Comparison of ENCODE assay signal across 19 cellular contexts in genomic region chr9:133835273-133835901, GRCh38.
DNase-seq lines count a peak whose midpoint lies in the region; ATAC-seq, FAIRE-seq and TF ChIP-seq lines count a peak whose summit lies in the region.
"Had no signal": no experiment of that assay in that cellular context is flagged by ENCODE, and none has a peak within 500 bp of the region (broad histone marks: within the 10 kb centered on the region; RNA-seq: fewer than 3 reads in every experiment).

No MANE protein-coding gene starts in this region.

- H3K79me2 ChIP-seq in H1 (ENCODE audit: control insufficient read depth in 1 of 2, insufficient read depth in 2 of 2, low read length in 2 of 2), result peaks cover 0 to 5% of the 10 kb centered on the region in 2 experiments; a peak in 1 of 4 replicates

- no peaks in the 10 kb centered on the region for H3K9me3 ChIP-seq in H1 (ENCODE audit: insufficient read depth in 2 of 2, low read depth in 1 of 2, low read length in 1 of 2)
- H3K9me3 ChIP-seq in neuronal stem cell (replicated peaks in 1 of 2; ENCODE audit: control insufficient read depth in 2 of 2, insufficient read depth in 1 of 2, low read depth in 1 of 2, low read length in 2 of 2), result no peaks in the 10 kb centered on the region
- no peaks in the 10 kb centered on the region for H3K9me3 ChIP-seq in naive thymus-derived CD4-positive, alpha-beta T cell (ENCODE audit: control insufficient read depth in 2 of 3, low read length in 3 of 3)
- H3K9me3 ChIP-seq: tibial nerve had no signal

- H3K9me3 Mint-ChIP-seq in naive thymus-derived CD4-positive, alpha-beta T cell, result no peaks in the 10 kb centered on the region
- H3K9me3 Mint-ChIP-seq: activated CD4-positive, alpha-beta memory T cell treated with anti-CD3 and anti-CD28 coated beads, Interleukin-2, amount 10 ng/mL, durations not matched to agents 7 days and 5 days; activated naive CD4-positive, alpha-beta T cell treated with anti-CD3 and anti-CD28 coated beads, Interleukin-2, amount 50 U/mL, for 24 hours had no signal

- TF ChIP-seq POLR2A in H1 (IDR thresholded peaks at IDR 0.05; ENCODE audit: control extremely low read depth in 1 of 2, low read depth in 2 of 2, low read length in 2 of 2), result no peak

- no peak overlapping the region; the same call in 1 of the 2 replicates for H2BK20ac ChIP-seq in H1 (ENCODE audit: low read length)

- H4K91ac ChIP-seq in H1 (replicated peaks; ENCODE audit: insufficient read length, low read length), result no peak overlapping the region
- H4K91ac ChIP-seq in neuronal stem cell (ENCODE audit: low read depth, low read length, poor library complexity), result no peak overlapping the region

- H3K23me2 ChIP-seq in H1 (ENCODE audit: low read depth, low read length), result peaks cover 8% of the 10 kb centered on the region; the same call in 1 of the 2 replicates

- TF ChIP-seq RAD21 in H1 (IDR thresholded peaks at IDR 0.05 in 1 of 2, conservative IDR thresholded peaks at IDR 0.05 in 1 of 2; ENCODE audit: low read depth in 2 of 2, low read length in 2 of 2), result no peak

- H3K79me1 ChIP-seq in H1 (ENCODE audit: low read depth, low read length) (peaks cover 9% of the 10 kb centered on the region), neuronal stem cell (ENCODE audit: low read depth, low read length) (peaks cover 6% of the 10 kb centered on the region)

- H3K9ac ChIP-seq in H1 (replicated peaks in 1 of 4; ENCODE audit: extremely low read depth in 1 of 4, low read depth in 3 of 4, low read length in 3 of 4) (no peak overlapping the region; a peak in 1 of 7 replicates), neuronal stem cell (ENCODE audit: low read depth, low read length, poor library complexity) (peak overlapping the region; percentile 24)
- H3K9ac ChIP-seq: KMS-11 had no signal

- H3K27ac ChIP-seq in H1 (ENCODE audit: low read depth, low read length) (no peak overlapping the region), neuronal stem cell (replicated peaks; ENCODE audit: low read length) (no peak overlapping the region)
- no peak overlapping the region for H3K27ac ChIP-seq in naive thymus-derived CD4-positive, alpha-beta T cell (ENCODE audit: low read depth, low read length)
- H3K27ac ChIP-seq: KMS-11, tibial nerve had no signal

- no peak overlapping the region for H3K4ac ChIP-seq in H1 (replicated peaks; ENCODE audit: insufficient read length, low read depth, low read length)
- no peak overlapping the region for H3K4ac ChIP-seq in neuronal stem cell (ENCODE audit: low read length)

- peaks cover 0 to 21% (median 13%) of the 10 kb centered on the region in 4 experiments; a peak in 6 of 7 replicates for H3K4me1 ChIP-seq in H1 (replicated peaks in 1 of 4; ENCODE audit: control insufficient read depth in 3 of 4, insufficient read depth in 4 of 4, low read length in 3 of 4)
- H3K4me1 ChIP-seq in neuronal stem cell (ENCODE audit: control insufficient read depth in 2 of 2, insufficient read depth in 1 of 2, low read depth in 1 of 2, low read length in 2 of 2), result peaks cover 8 to 33% of the 10 kb centered on the region in 2 donors
- H3K4me1 ChIP-seq in naive thymus-derived CD4-positive, alpha-beta T cell (ENCODE audit: control insufficient read depth in 2 of 2, insufficient read depth in 2 of 2, low read length in 2 of 2), result no peaks in the 10 kb centered on the region

- FAIRE-seq in H1 (lab: Jason Lieb, UNC), result no peak
- FAIRE-seq: astrocyte had no signal

- no peak overlapping the region for H2AK5ac ChIP-seq in H1 (ENCODE audit: low read depth, low read length)
- peak overlapping the region; percentile 95 for H2AK5ac ChIP-seq in neuronal stem cell (ENCODE audit: low read depth, low read length)

- 84% methylated on average over 17 of the region's 22 CpGs; no CpG with 5 or more reads in 1 of the 2 experiments for WGBS in H1 (ENCODE audit: extremely low coverage in 1 of 2, insufficient coverage in 1 of 2, insufficient read length in 1 of 2, insufficient replicate concordance in 2 of 2, low coverage in 1 of 2, low lambda C conversion rate in 2 of 2, missing lambda C conversion rate in 1 of 2), 2 experiments
- WGBS in neuronal stem cell (ENCODE audit: extremely low coverage in 2 of 2, insufficient read length in 2 of 2, insufficient replicate concordance in 1 of 2), 2 donors, result no CpG with 5 or more reads among the region's 22 CpGs

- H3K36me3 Mint-ChIP-seq in naive thymus-derived CD4-positive, alpha-beta T cell, result no peaks in the 10 kb centered on the region
- H3K36me3 Mint-ChIP-seq: activated naive CD4-positive, alpha-beta T cell treated with anti-CD3 and anti-CD28 coated beads, Interleukin-2, amount 50 U/mL, for 24 hours had no signal

- no peak overlapping the region for H4K5ac ChIP-seq in H1 (ENCODE audit: insufficient read length, low read depth, low read length)

- H2BK120ac ChIP-seq in H1 (replicated peaks; ENCODE audit: low read depth, low read length) (no peak overlapping the region), neuronal stem cell (ENCODE audit: low read depth, low read length) (no peak overlapping the region)

- H3K56ac ChIP-seq in H1 (replicated peaks; ENCODE audit: insufficient read length, low read depth, low read length), result no peak overlapping the region

- ATAC-seq in GM18511 (IDR thresholded peaks at IDR 0.05; ENCODE audit: unreplicated experiment), result no peak
- no peak for ATAC-seq in naive thymus-derived CD4-positive, alpha-beta T cell
- ATAC-seq in HG03469 (IDR thresholded peaks at IDR 0.05; ENCODE audit: unreplicated experiment), result no peak
- ATAC-seq: left lobe of liver; stimulated activated memory B cell treated with anti-CD40 and anti-IgM and Interleukin-4, amounts not matched to agents 10 μg/mL and 1 μg/mL and 100 μg/mL, for 72 hours had no signal

- no peak overlapping the region for H2BK15ac ChIP-seq in H1 (ENCODE audit: low read length)
- H2BK15ac ChIP-seq in neuronal stem cell (ENCODE audit: low read length), result no peak overlapping the region

- no peaks in the 10 kb centered on the region for H3K27me3 ChIP-seq in H1 (replicated peaks in 1 of 4; ENCODE audit: control insufficient read depth in 3 of 4, extremely low read depth in 1 of 4, insufficient read depth in 3 of 4, low read length in 3 of 4)
- H3K27me3 ChIP-seq in neuronal stem cell (ENCODE audit: control insufficient read depth in 3 of 3, insufficient read depth in 3 of 3, low read depth in 1 of 3, low read length in 3 of 3), result peaks cover 0 to 2% (median 0%) of the 10 kb centered on the region in 3 experiments
- H3K27me3 ChIP-seq in naive thymus-derived CD4-positive, alpha-beta T cell (ENCODE audit: control insufficient read depth in 2 of 2, insufficient read depth in 2 of 2, low read length in 2 of 2), result no peaks in the 10 kb centered on the region
- H3K27me3 ChIP-seq: tibial nerve had no signal

- intact Hi-C loops in naive thymus-derived CD4-positive, alpha-beta T cell (cut with micrococcal nuclease), result no loop called here

- H3K27me3 Mint-ChIP-seq in naive thymus-derived CD4-positive, alpha-beta T cell, result no peaks in the 10 kb centered on the region
- H3K27me3 Mint-ChIP-seq: activated CD4-positive, alpha-beta memory T cell treated with anti-CD3 and anti-CD28 coated beads, Interleukin-2, amount 10 ng/mL, durations not matched to agents 7 days and 5 days; activated naive CD4-positive, alpha-beta T cell treated with anti-CD3 and anti-CD28 coated beads, Interleukin-2, amount 50 U/mL, for 24 hours; stimulated activated memory B cell treated with anti-CD40 and anti-IgM and Interleukin-4, amounts not matched to agents 10 μg/mL and 1 μg/mL and 100 μg/mL, for 72 hours had no signal

- CTCF ChIA-PET in H1 (lab: Charles Lee; ENCODE audit: partially characterized antibody), result interaction anchor here (0.8 to 3.4 kb wide), 8 partner anchors 10 to 158 kb away, joined by 3 to 12 read pairs (median 3); no protein-coding TSS in a partner anchor
- CTCF ChIA-PET in naive thymus-derived CD4-positive, alpha-beta T cell (lab: Charles Lee), result no interaction called here

- H4K8ac ChIP-seq in H1 (ENCODE audit: extremely low read depth, insufficient read depth, low read length) (no peak overlapping the region), neuronal stem cell (ENCODE audit: low read depth, low read length) (no peak overlapping the region)

- H2BK12ac ChIP-seq in H1 (ENCODE audit: low read depth, low read length) (no peak overlapping the region), neuronal stem cell (ENCODE audit: low read length) (no peak overlapping the region)

- H3K18ac ChIP-seq in H1 (ENCODE audit: extremely low read depth, low read length) (no peak overlapping the region), neuronal stem cell (ENCODE audit: low read length) (peak overlapping the region; percentile 85)

- peak; percentile 29 for DNase-seq in HPDE6-E6E7 (ENCODE audit: extremely low spot score)
- DNase-seq in NCI-H524 treated with DMSO at 0.1 percent for 48 hours (lab: John Stamatoyannopoulos, UW), result peak; percentile 87
- DNase-seq in H1 (ENCODE audit: low read depth in 1 of 2, low spot score in 2 of 2), result no peak
- no peak for DNase-seq in neuronal stem cell (ENCODE audit: low spot score)
- no peak for DNase-seq in naive thymus-derived CD4-positive, alpha-beta T cell
- DNase-seq: activated CD4-positive, alpha-beta memory T cell treated with anti-CD3 and anti-CD28 coated beads, Interleukin-2, amount 10 ng/mL, durations not matched to agents 7 days and 5 days; activated T-cell treated with anti-CD3 and anti-CD28 coated beads, Interleukin-2, amount 50 U/mL, for 1 hour; COR-L47; effector CD8-positive, alpha-beta T cell; SHP77; stimulated activated CD4-positive, alpha-beta T cell treated with anti-CD3 and anti-CD28 coated beads, Interleukin-1b, Interleukin-23, amount 100 ng/mL, for 48 hours had no signal

- H3K4me3 ChIP-seq in H1 (ENCODE audit: extremely low read depth in 1 of 4, insufficient read depth in 2 of 4, low read depth in 3 of 4, low read length in 4 of 4) (no peak overlapping the region), neuronal stem cell (ENCODE audit: low read length in 2 of 2) (no peak overlapping the region)
- H3K4me3 ChIP-seq in naive thymus-derived CD4-positive, alpha-beta T cell (ENCODE audit: low read length), result no peak overlapping the region
- H3K4me3 ChIP-seq: tibial nerve had no signal

- no peak overlapping the region for H3K4me3 Mint-ChIP-seq in naive thymus-derived CD4-positive, alpha-beta T cell
- H3K4me3 Mint-ChIP-seq: activated CD4-positive, alpha-beta memory T cell treated with anti-CD3 and anti-CD28 coated beads, Interleukin-2, amount 10 ng/mL, durations not matched to agents 7 days and 5 days; activated naive CD4-positive, alpha-beta T cell treated with anti-CD3 and anti-CD28 coated beads, Interleukin-2, amount 50 U/mL, for 24 hours; stimulated activated memory B cell treated with anti-CD40 and anti-IgM and Interleukin-4, amounts not matched to agents 10 μg/mL and 1 μg/mL and 100 μg/mL, for 72 hours had no signal

- H3K36me3 ChIP-seq in H1 (ENCODE audit: control insufficient read depth in 2 of 4, insufficient read depth in 4 of 4, low read length in 3 of 4), result no peaks in the 10 kb centered on the region; a peak in 1 of 8 replicates
- peaks cover 1 to 30% of the 10 kb centered on the region in 2 donors for H3K36me3 ChIP-seq in neuronal stem cell (replicated peaks in 1 of 2; ENCODE audit: control insufficient read depth in 2 of 2, insufficient read depth in 2 of 2, low read length in 2 of 2)
- no peaks in the 10 kb centered on the region for H3K36me3 ChIP-seq in naive thymus-derived CD4-positive, alpha-beta T cell (ENCODE audit: control insufficient read depth in 2 of 3, insufficient read depth in 3 of 3, low read length in 3 of 3)

- TF ChIP-seq EP300 in H1 (IDR thresholded peaks at IDR 0.05; ENCODE audit: borderline replicate concordance in 1 of 2, low read depth in 2 of 2, low read length in 2 of 2), result no peak

- H3K14ac ChIP-seq in H1 (ENCODE audit: insufficient read length) (no peak overlapping the region), neuronal stem cell (ENCODE audit: low read length) (peak overlapping the region; percentile 39)

- H2AFZ ChIP-seq in H1 (ENCODE audit: low read length) (no peak overlapping the region), neuronal stem cell (ENCODE audit: low read length) (no peak overlapping the region)

- no peak overlapping the region for H3K27ac Mint-ChIP-seq in naive thymus-derived CD4-positive, alpha-beta T cell
- H3K27ac Mint-ChIP-seq: activated CD4-positive, alpha-beta memory T cell treated with anti-CD3 and anti-CD28 coated beads, Interleukin-2, amount 10 ng/mL, durations not matched to agents 7 days and 5 days; activated naive CD4-positive, alpha-beta T cell treated with anti-CD3 and anti-CD28 coated beads, Interleukin-2, amount 50 U/mL, for 24 hours had no signal

- H3K4me1 Mint-ChIP-seq in naive thymus-derived CD4-positive, alpha-beta T cell, result peaks cover 0 to 3% (median 0%) of the 10 kb centered on the region in 7 donors
- H3K4me1 Mint-ChIP-seq: activated CD4-positive, alpha-beta memory T cell treated with anti-CD3 and anti-CD28 coated beads, Interleukin-2, amount 10 ng/mL, durations not matched to agents 7 days and 5 days; activated naive CD4-positive, alpha-beta T cell treated with anti-CD3 and anti-CD28 coated beads, Interleukin-2, amount 50 U/mL, for 24 hours had no signal

- no peak overlapping the region for H3K23ac ChIP-seq in H1 (ENCODE audit: insufficient read length)
- H3K23ac ChIP-seq in neuronal stem cell (ENCODE audit: low read depth, low read length, poor library complexity), result peak overlapping the region; percentile 52

- no peak overlapping the region for H3K4me2 ChIP-seq in H1 (ENCODE audit: insufficient read depth in 1 of 2, low read depth in 2 of 2, low read length in 2 of 2)
- no peak overlapping the region for H3K4me2 ChIP-seq in neuronal stem cell (ENCODE audit: insufficient read depth, low read length, poor library complexity, severe bottlenecking)
- H3K4me2 ChIP-seq: KMS-11 had no signal

- H2BK5ac ChIP-seq in H1 (ENCODE audit: low read depth, low read length) (peak overlapping the region; percentile 2; the same call in 1 of the 2 replicates), neuronal stem cell (ENCODE audit: low read length) (peak overlapping the region; percentile 33)

- H4K20me1 ChIP-seq in H1 (replicated peaks in 1 of 2; ENCODE audit: control insufficient read depth in 1 of 2, insufficient read depth in 2 of 2, low read length in 2 of 2), result peaks cover 2 to 8% of the 10 kb centered on the region in 2 experiments

- POLR2A ChIA-PET in H1 (lab: Charles Lee; ENCODE audit: partially characterized antibody), result interaction anchor here (1.4 kb wide), 1 partner anchor 9 kb away, joined by 6 read pairs; no protein-coding TSS in a partner anchor
- POLR2A ChIA-PET in naive thymus-derived CD4-positive, alpha-beta T cell (lab: Charles Lee), result interaction anchor here (0.6 kb wide), 1 partner anchor 40 kb away, joined by 3 read pairs; no protein-coding TSS in a partner anchor

- no peak for TF ChIP-seq CTCF in H1 (IDR thresholded peaks at IDR 0.05; ENCODE audit: control extremely low read depth in 1 of 3, insufficient read depth in 1 of 3, low read depth in 1 of 3, low read length in 3 of 3)

Comparison
In these comparisons a context has a peak if more than half of its experiments do, and no peak if none do; other contexts are left out.
1. DNase-seq: peak in HPDE6-E6E7 (single experiment) and NCI-H524 treated with DMSO at 0.1 percent for 48 hours (single experiment); none in H1 (0 of 2), neuronal stem cell (single experiment) and naive thymus-derived CD4-positive, alpha-beta T cell (0 of 9).